Comparison of ENCODE assay signal across 11 cellular contexts in the genomic region with DNA sequence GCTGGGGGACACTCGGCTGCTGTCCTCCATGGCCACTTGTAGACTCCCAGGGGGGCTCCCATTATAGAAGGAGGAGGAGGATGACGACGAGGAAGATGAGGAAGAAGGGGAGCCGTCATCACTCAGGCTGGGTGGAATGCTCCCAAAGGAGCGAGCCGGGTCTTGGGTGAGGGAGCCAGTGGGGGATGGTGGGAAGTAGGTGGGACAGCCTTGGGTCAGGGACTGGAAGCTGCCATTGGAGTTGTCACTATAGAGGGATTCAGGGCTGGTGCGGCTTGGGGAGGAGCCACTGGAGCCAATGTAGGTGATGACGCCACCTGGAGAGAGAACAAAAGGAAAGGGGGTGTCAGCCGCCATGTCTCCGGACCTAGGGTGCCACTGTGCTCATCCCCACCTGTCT. TPM values are rescaled to one million over a fixed set of nuclear protein-coding genes. Genes with fewer than 3 reads are reported as not detected.
DNase-seq lines count a peak whose midpoint lies in the region; ATAC-seq and TF ChIP-seq lines count a peak whose summit lies in the region.
"Had no signal": no experiment of that assay in that cellular context is flagged by ENCODE, and none has a peak within 500 bp of the region (broad histone marks: within the 10 kb centered on the region; RNA-seq: fewer than 3 reads in every experiment).

No MANE protein-coding gene starts in this region.

- peaks cover 40% of the 10 kb centered on the region for H3K36me3 Mint-ChIP-seq in stimulated activated naive CD8-positive, alpha-beta T cell treated with anti-CD3 and anti-CD28 coated beads, Interleukin-15, Interleukin-2, amounts not matched to agents 100 ng/mL and 50 ng/mL, for 24 hours (ENCODE audit: low read depth)
- H3K36me3 Mint-ChIP-seq in natural killer cell treated with Interleukin-12 subunit alpha and Interleukin-12 subunit beta and Interleukin-15 and Interleukin-18, amount 100 ng/mL, for 72 hours: no peaks in the 10 kb centered on the region

- H3K4me3 ChIP-seq in coronary artery (peak overlapping the region; percentile 83), vagina (peak overlapping the region; percentile 80)
- H3K4me3 ChIP-seq: SK-N-MC had no signal

- H3K27me3 ChIP-seq in vagina: no peaks in the 10 kb centered on the region

- peaks cover 79% of the 10 kb centered on the region for H3K4me1 ChIP-seq in vagina

- no peak for DNase-seq in stimulated activated naive CD8-positive, alpha-beta T cell treated with anti-CD3 and anti-CD28 coated beads, Interleukin-15, Interleukin-2, amounts not matched to agents 100 U/mL and 50 U/mL, for 24 hours
- DNase-seq in coronary artery (ENCODE audit: low spot score): peak; percentile 73
- DNase-seq in natural killer cell treated with Interleukin-12 subunit alpha and Interleukin-12 subunit beta and Interleukin-15 and Interleukin-18, amount 100 ng/mL, for 72 hours (ENCODE audit: low spot score): no peak
- DNase-seq in vagina (ENCODE audit: extremely low spot score in 2 of 2): peak in 1 of 2 donors; percentile 87
- DNase-seq in NCI-H2107 treated with DMSO at 0.1 percent for 48 hours (lab: John Stamatoyannopoulos, UW; ENCODE audit: unreplicated experiment): no peak
- DNase-seq: NCI-H2029 had no signal

- no peaks in the 10 kb centered on the region for H3K9me3 Mint-ChIP-seq in stimulated activated naive CD8-positive, alpha-beta T cell treated with anti-CD3 and anti-CD28 coated beads, Interleukin-15, Interleukin-2, amounts not matched to agents 100 ng/mL and 50 ng/mL, for 24 hours
- peaks cover 3% of the 10 kb centered on the region for H3K9me3 Mint-ChIP-seq in natural killer cell treated with Interleukin-12 subunit alpha and Interleukin-12 subunit beta and Interleukin-15 and Interleukin-18, amount 100 ng/mL, for 72 hours
- H3K9me3 Mint-ChIP-seq: mesothelial cell of epicardium had no signal

- no peaks in the 10 kb centered on the region for H3K9me3 ChIP-seq in vagina

- no peak for TF ChIP-seq POLR2A in vagina (IDR thresholded peaks at IDR 0.05)

- peak overlapping the region; percentile 93 for H3K27ac Mint-ChIP-seq in stimulated activated naive CD8-positive, alpha-beta T cell treated with anti-CD3 and anti-CD28 coated beads, Interleukin-15, Interleukin-2, amounts not matched to agents 100 ng/mL and 50 ng/mL, for 24 hours
- H3K27ac Mint-ChIP-seq in natural killer cell treated with Interleukin-12 subunit alpha and Interleukin-12 subunit beta and Interleukin-15 and Interleukin-18, amount 100 ng/mL, for 72 hours: peak overlapping the region; percentile 86 to 90
- H3K27ac Mint-ChIP-seq: mesothelial cell of epicardium had no signal

- H3K4me3 Mint-ChIP-seq in stimulated activated naive CD8-positive, alpha-beta T cell treated with anti-CD3 and anti-CD28 coated beads, Interleukin-15, Interleukin-2, amounts not matched to agents 100 ng/mL and 50 ng/mL, for 24 hours: peak overlapping the region; percentile 87
- H3K4me3 Mint-ChIP-seq in natural killer cell treated with Interleukin-12 subunit alpha and Interleukin-12 subunit beta and Interleukin-15 and Interleukin-18, amount 100 ng/mL, for 72 hours: peak overlapping the region; percentile 82
- H3K4me3 Mint-ChIP-seq: mesothelial cell of epicardium had no signal

- no peak for ATAC-seq in stimulated activated naive CD8-positive, alpha-beta T cell treated with anti-CD3 and anti-CD28 coated beads, Interleukin-15, Interleukin-2, amounts not matched to agents 100 U/mL and 50 U/mL, for 24 hours
- no peak for ATAC-seq in natural killer cell treated with Interleukin-12 subunit alpha and Interleukin-12 subunit beta and Interleukin-15 and Interleukin-18, amount 100 ng/mL, for 72 hours
- ATAC-seq in HG02763 (IDR thresholded peaks at IDR 0.05; ENCODE audit: unreplicated experiment): no peak
- no peak for ATAC-seq in HG02852 (IDR thresholded peaks at IDR 0.05; ENCODE audit: unreplicated experiment)

- H3K36me3 ChIP-seq in vagina: peaks cover 0 to 47% of the 10 kb centered on the region in 2 donors

- peak overlapping the region; percentile 89 to 96 for H3K27ac ChIP-seq in coronary artery
- H3K27ac ChIP-seq in vagina: peak overlapping the region; percentile 98
- H3K27ac ChIP-seq: SK-N-MC had no signal

- intact Hi-C loops in vagina (cut with DNase I): no loop called here

- TF ChIP-seq CTCF in coronary artery (IDR thresholded peaks at IDR 0.05) (no peak), vagina (IDR thresholded peaks at IDR 0.05) (no peak)

- H3K4me1 Mint-ChIP-seq in stimulated activated naive CD8-positive, alpha-beta T cell treated with anti-CD3 and anti-CD28 coated beads, Interleukin-15, Interleukin-2, amounts not matched to agents 100 ng/mL and 50 ng/mL, for 24 hours (ENCODE audit: low read depth): peaks cover 75% of the 10 kb centered on the region
- H3K4me1 Mint-ChIP-seq in natural killer cell treated with Interleukin-12 subunit alpha and Interleukin-12 subunit beta and Interleukin-15 and Interleukin-18, amount 100 ng/mL, for 72 hours (ENCODE audit: low read depth in 2 of 2): peaks cover 67% of the 10 kb centered on the region in 2 donors

- H3K27me3 Mint-ChIP-seq in stimulated activated naive CD8-positive, alpha-beta T cell treated with anti-CD3 and anti-CD28 coated beads, Interleukin-15, Interleukin-2, amounts not matched to agents 100 ng/mL and 50 ng/mL, for 24 hours: no peaks in the 10 kb centered on the region
- H3K27me3 Mint-ChIP-seq in natural killer cell treated with Interleukin-12 subunit alpha and Interleukin-12 subunit beta and Interleukin-15 and Interleukin-18, amount 100 ng/mL, for 72 hours: no peaks in the 10 kb centered on the region

RNA-seq across cellular contexts. Expression of a gene that starts 3.3 kb away (rescaled TPM):
- 1 to 10 TPM; 1.4 to 5.4 TPM for total RNA-seq in natural killer cell treated with Interleukin-12 subunit alpha and Interleukin-12 subunit beta and Interleukin-15 and Interleukin-18, amount 100 ng/mL, for 72 hours
- total RNA-seq in vagina: 15.0 TPM

RNA-seq across cellular contexts. Expression of a gene that starts 24.7 kb away (rescaled TPM):
- 100 to 1,000 TPM in 1 of 2 donors, 10 to 100 TPM in 1; 79.8 to 102 TPM for total RNA-seq in natural killer cell treated with Interleukin-12 subunit alpha and Interleukin-12 subunit beta and Interleukin-15 and Interleukin-18, amount 100 ng/mL, for 72 hours
- 62.4 TPM for total RNA-seq in vagina

RNA-seq across cellular contexts. Expression of a gene that starts 34.3 kb away (rescaled TPM):
- total RNA-seq in natural killer cell treated with Interleukin-12 subunit alpha and Interleukin-12 subunit beta and Interleukin-15 and Interleukin-18, amount 100 ng/mL, for 72 hours: 10 to 100 TPM in 1 of 2 donors, 1 to 10 TPM in 1; 4.9 to 10.9 TPM
- 40.3 TPM for total RNA-seq in vagina

RNA-seq across cellular contexts. Expression of a gene that starts 42.9 kb away (rescaled TPM):
- total RNA-seq in natural killer cell treated with Interleukin-12 subunit alpha and Interleukin-12 subunit beta and Interleukin-15 and Interleukin-18, amount 100 ng/mL, for 72 hours: 100 to 1,000 TPM in 1 of 2 donors, 10 to 100 TPM in 1; 91.5 to 147 TPM
- 106 TPM for total RNA-seq in vagina

RNA-seq across cellular contexts. Expression of a gene that starts 43.2 kb away (rescaled TPM):
- total RNA-seq in natural killer cell treated with Interleukin-12 subunit alpha and Interleukin-12 subunit beta and Interleukin-15 and Interleukin-18, amount 100 ng/mL, for 72 hours: 100 to 1,000 TPM in 1 of 2 donors, 10 to 100 TPM in 1; 83.1 to 101 TPM
- 40.0 TPM for total RNA-seq in vagina
